8 cellular contexts compared by ENCODE assay signal in the genomic region with DNA sequence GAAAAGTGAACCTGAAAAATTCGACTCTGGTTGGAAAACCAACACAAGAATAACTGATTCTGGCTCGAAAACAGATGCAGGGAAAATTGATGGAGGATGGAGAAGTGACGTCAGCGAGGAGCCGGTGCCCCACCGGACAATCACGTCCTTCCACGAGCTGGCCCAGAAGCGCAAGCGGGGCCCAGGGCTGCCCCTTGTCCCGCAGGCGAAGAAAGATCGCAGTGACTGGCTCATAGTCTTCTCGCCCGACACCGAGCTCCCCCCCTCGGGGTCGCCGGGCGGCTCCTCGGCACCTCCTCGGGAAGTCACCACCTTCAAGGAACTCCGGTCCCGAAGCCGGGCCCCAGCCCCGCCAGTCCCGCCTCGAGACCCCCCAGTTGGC. TPM values are rescaled to one million over a fixed set of nuclear protein-coding genes. Genes with fewer than 3 reads are reported as not detected.
DNase-seq lines count a peak whose midpoint lies in the region; ATAC-seq, FAIRE-seq and TF ChIP-seq lines count a peak whose summit lies in the region.

No MANE protein-coding gene starts in this region.

- no peak overlapping the region for H3K27ac Mint-ChIP-seq in activated naive CD4-positive, alpha-beta T cell treated with anti-CD3 and anti-CD28 coated beads for 36 hours
- peak overlapping the region; percentile 84 for H3K27ac Mint-ChIP-seq in neural crest cell (ENCODE audit: unreplicated experiment)

- TF ChIP-seq POLR2A in H54 (IDR thresholded peaks at IDR 0.05; ENCODE audit: low read depth, low read length), result no peak

- H3K36me3 ChIP-seq in SJSA1, result peaks cover 77% of the 10 kb centered on the region

- H3K4me3 ChIP-seq in SJSA1 (peak overlapping the region; percentile 62), epithelial cell of proximal tubule (ENCODE audit: low read depth, low read length) (peak overlapping the region; percentile 98)

- CTCF ChIA-PET in activated naive CD4-positive, alpha-beta T cell treated with anti-CD3 and anti-CD28 coated beads for 36 hours (lab: Charles Lee), result interaction anchor here (0.6 to 9.5 kb wide), 12 partner anchors 9 to 270 kb away, joined by 3 to 118 read pairs (median 3); partner anchors contain the start of gene CLK2

- H3K4me3 Mint-ChIP-seq in activated naive CD4-positive, alpha-beta T cell treated with anti-CD3 and anti-CD28 coated beads for 36 hours, result peak overlapping the region; percentile 86
- peak overlapping the region; percentile 88 for H3K4me3 Mint-ChIP-seq in neural crest cell

- intact Hi-C loops in activated naive CD4-positive, alpha-beta T cell treated with anti-CD3 and anti-CD28 coated beads for 36 hours (cut with micrococcal nuclease), result loop anchor here (5.0 kb wide), 1 partner anchor 130 kb away; no protein-coding TSS in a partner anchor

- no peak for FAIRE-seq in H54 (lab: Jason Lieb, UNC)

- H3K27me3 ChIP-seq in SJSA1 (replicated peaks), result no peaks in the 10 kb centered on the region

- peaks cover 42% of the 10 kb centered on the region for H3K4me1 Mint-ChIP-seq in activated naive CD4-positive, alpha-beta T cell treated with anti-CD3 and anti-CD28 coated beads for 36 hours (ENCODE audit: low read depth)
- H3K4me1 Mint-ChIP-seq in neural crest cell, result peaks cover 60% of the 10 kb centered on the region

- 0 out of 2 replicates have a peak overlapping the region, but pooled peaks have one; percentile 41 for H3K27ac ChIP-seq in SJSA1

- peaks cover 18% of the 10 kb centered on the region for H3K4me1 ChIP-seq in SJSA1 (replicated peaks)

- H3K27me3 Mint-ChIP-seq in activated naive CD4-positive, alpha-beta T cell treated with anti-CD3 and anti-CD28 coated beads for 36 hours (ENCODE audit: low read depth), result peaks cover 2% of the 10 kb centered on the region
- H3K27me3 Mint-ChIP-seq in neural crest cell (ENCODE audit: low read depth), result peaks cover 26% of the 10 kb centered on the region

- no peak for ATAC-seq in GM21723 (IDR thresholded peaks at IDR 0.05; ENCODE audit: unreplicated experiment)

- peak; percentile 20 for DNase-seq in activated naive CD4-positive, alpha-beta T cell treated with anti-CD3 and anti-CD28 coated beads for 36 hours
- no peak for DNase-seq in activated naive CD4-positive, alpha-beta T cell treated with Interleukin-2 at 50 U/mL for 16 hours
- DNase-seq in SJSA1 (ENCODE audit: low read depth in 1 of 2, low spot score in 2 of 2), result peak; percentile 41 to 58
- DNase-seq in epithelial cell of proximal tubule (ENCODE audit: low read depth), result no peak
- DNase-seq in neural crest cell (ENCODE audit: low read depth, low spot score), result peak; percentile 40
- DNase-seq in NCI-H1436 treated with DMSO at 0.1 percent for 48 hours (lab: John Stamatoyannopoulos, UW), result no peak
- DNase-seq in H54 (ENCODE audit: insufficient read length, low spot score), result no peak

- no peaks in the 10 kb centered on the region; the same call in 1 of the 2 replicates for H3K9me3 ChIP-seq in SJSA1 (replicated peaks)

- no peak for TF ChIP-seq CTCF in epithelial cell of proximal tubule (conservative IDR thresholded peaks at IDR 0.05; ENCODE audit: low read depth, low read length)
- no peak for TF ChIP-seq CTCF in neural crest cell (conservative IDR thresholded peaks at IDR 0.05)

- peaks cover 11% of the 10 kb centered on the region for H3K36me3 Mint-ChIP-seq in activated naive CD4-positive, alpha-beta T cell treated with anti-CD3 and anti-CD28 coated beads for 36 hours (ENCODE audit: low read depth)
- H3K36me3 Mint-ChIP-seq in neural crest cell (ENCODE audit: low read depth), result peaks cover 15% of the 10 kb centered on the region

- no peaks in the 10 kb centered on the region for H3K9me3 Mint-ChIP-seq in activated naive CD4-positive, alpha-beta T cell treated with anti-CD3 and anti-CD28 coated beads for 36 hours
- H3K9me3 Mint-ChIP-seq in neural crest cell, result no peaks in the 10 kb centered on the region

RNA-seq across cellular contexts. Expression of gene RUSC1, which starts 1.9 kb away (rescaled TPM):
- total RNA-seq in activated naive CD4-positive, alpha-beta T cell treated with anti-CD3 and anti-CD28 coated beads for 36 hours, result 10 to 100 TPM; 16.8 to 17.2 TPM
- 39.8 and 40.9 TPM in 2 replicates for total RNA-seq in SJSA1 (2014; rRNA removed; shearing (Covaris generic))
- total RNA-seq in epithelial cell of proximal tubule (53.2 and 64.8 TPM in 2 replicates), neural crest cell (55.2 and 56.6 TPM in 2 replicates)

RNA-seq across cellular contexts. Expression of gene FDPS, which starts 13.9 kb away (rescaled TPM):
- total RNA-seq in activated naive CD4-positive, alpha-beta T cell treated with anti-CD3 and anti-CD28 coated beads for 36 hours, result 100 to 1,000 TPM; 332 to 333 TPM
- 205 and 232 TPM in 2 replicates for total RNA-seq in SJSA1 (2014; rRNA removed; shearing (Covaris generic))
- 248 and 580 TPM in 2 replicates for total RNA-seq in epithelial cell of proximal tubule
- 665 and 693 TPM in 2 replicates for total RNA-seq in neural crest cell

RNA-seq across cellular contexts. Expression of gene PKLR, which starts 21.3 kb away (rescaled TPM):
- total RNA-seq in activated naive CD4-positive, alpha-beta T cell treated with anti-CD3 and anti-CD28 coated beads for 36 hours, result not detected
- not detected in 2 replicates for total RNA-seq in SJSA1 (2014; rRNA removed; shearing (Covaris generic))
- total RNA-seq in epithelial cell of proximal tubule (not detected in 2 replicates), neural crest cell (not detected in 2 replicates)

RNA-seq across cellular contexts. Expression of gene HCN3, which starts 45.3 kb away (rescaled TPM):
- 1 to 10 TPM in 1 of 2 experiments, under 1 TPM in 1; 0.79 to 1.6 TPM for total RNA-seq in activated naive CD4-positive, alpha-beta T cell treated with anti-CD3 and anti-CD28 coated beads for 36 hours
- total RNA-seq in SJSA1 (2014; rRNA removed; shearing (Covaris generic)), result 0.97 and 2.5 TPM in 2 replicates
- total RNA-seq in epithelial cell of proximal tubule (0.72 and 8.1 TPM in 2 replicates), neural crest cell (20.8 and 22.4 TPM in 2 replicates)

RNA-seq across cellular contexts. Expression of gene CLK2, which starts 49.3 kb away (rescaled TPM):
- total RNA-seq in activated naive CD4-positive, alpha-beta T cell treated with anti-CD3 and anti-CD28 coated beads for 36 hours, result 10 to 100 TPM; 52.6 to 54.5 TPM
- total RNA-seq in SJSA1 (2014; rRNA removed; shearing (Covaris generic)), result 13.0 and 13.7 TPM in 2 replicates
- total RNA-seq in epithelial cell of proximal tubule, result 20.7 and 43.7 TPM in 2 replicates
- 101 and 104 TPM in 2 replicates for total RNA-seq in neural crest cell

Comparison
In these comparisons a context has a peak if more than half of its experiments do, and no peak if none do; other contexts are left out.
1. DNase-seq: peak in activated naive CD4-positive, alpha-beta T cell treated with anti-CD3 and anti-CD28 coated beads for 36 hours (single experiment), SJSA1 (2 of 2) and neural crest cell (single experiment); none in activated naive CD4-positive, alpha-beta T cell treated with Interleukin-2 at 50 U/mL for 16 hours (single experiment), epithelial cell of proximal tubule (single experiment), NCI-H1436 treated with DMSO at 0.1 percent for 48 hours (single experiment) and H54 (single experiment).